ENCODE assay signal across 22 cellular contexts in the genomic region with DNA sequence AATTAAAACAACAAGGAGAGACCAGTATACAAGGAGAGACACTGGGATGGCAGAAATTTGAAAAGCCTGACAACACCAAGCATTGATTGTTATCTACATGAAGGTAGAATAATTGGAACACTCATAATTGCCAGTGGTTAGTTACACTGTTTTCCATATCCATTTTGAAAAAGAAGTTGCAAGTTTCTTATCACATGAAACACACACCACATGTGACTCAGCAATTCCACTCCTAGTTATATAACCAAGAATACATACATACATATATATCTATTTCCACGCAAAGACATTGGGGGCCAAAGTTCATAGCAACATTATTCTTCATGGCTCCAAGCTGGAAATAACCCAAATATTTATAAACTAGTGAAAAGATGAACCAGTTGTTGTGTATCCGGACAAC. TPM values are rescaled to one million over a fixed set of nuclear protein-coding genes. Genes with fewer than 3 reads are reported as not detected.
A peak's percentile ranks its signal among the peaks of the same experiment; 100 is the strongest.
DNase-seq lines count a peak whose midpoint lies in the region; ATAC-seq, FAIRE-seq and TF ChIP-seq lines count a peak whose summit lies in the region.
"Had no signal": no experiment of that assay in that cellular context is flagged by ENCODE, and none has a peak within 500 bp of the region (broad histone marks: within the 10 kb centered on the region; RNA-seq: fewer than 3 reads in every experiment).

No MANE protein-coding gene starts in this region.

- in situ Hi-C loops in K562 (cut with MboI): no loop called here

- no peaks in the 10 kb centered on the region for H3K9me1 ChIP-seq in K562 (ENCODE audit: control insufficient read depth, insufficient read depth, low read length)

- no TSS peak for BruUV-seq in K562 (replicated peaks; lab: Mats Ljungman, UMichigan)

- H3K79me2 ChIP-seq in K562 (ENCODE audit: control insufficient read depth, insufficient read depth, low read length): no peaks in the 10 kb centered on the region

- intact Hi-C loops in K562 (cut with micrococcal nuclease): no loop called here

- peak; percentile 84 for ATAC-seq in K562
- ATAC-seq: GM12878, GM23338, HCT116 had no signal

- H3K27me3 ChIP-seq in K562 (ENCODE audit: control insufficient read depth in 2 of 2, insufficient read depth in 2 of 2, low read length in 2 of 2) (no peaks in the 10 kb centered on the region), H7 (ENCODE audit: control insufficient read depth, insufficient read depth, low read length) (no peaks in the 10 kb centered on the region)
- H3K27me3 ChIP-seq: BE2C had no signal

- POLR2A ChIA-PET in HEK293 (lab: Yijun Ruan, JAX) (no interaction called here), K562 (lab: Yijun Ruan, JAX) (no interaction called here)

- TF ChIP-seq POLR2A in K562 (conservative IDR thresholded peaks at IDR 0.05): no peak

- H3K36me3 ChIP-seq in HEK293 (ENCODE audit: control insufficient read depth in 2 of 2, insufficient read depth in 1 of 2, low read length in 2 of 2): no peaks in the 10 kb centered on the region
- no peaks in the 10 kb centered on the region for H3K36me3 ChIP-seq in K562 (ENCODE audit: control insufficient read depth, insufficient read depth, low read length)
- no peaks in the 10 kb centered on the region for H3K36me3 ChIP-seq in H7 (replicated peaks; ENCODE audit: control insufficient read depth, insufficient read depth, low read length)
- H3K36me3 ChIP-seq: BE2C had no signal

- H3K9ac ChIP-seq in K562 (ENCODE audit: insufficient read depth in 1 of 2, low read depth in 2 of 2, low read length in 2 of 2): peak overlapping the region in 1 of 2 experiments; percentile 25; a peak in 1 of 4 replicates

- H2AFZ ChIP-seq in K562 (ENCODE audit: low read depth, low read length): peak overlapping the region; percentile 62; the same call in 1 of the 2 replicates
- H2AFZ ChIP-seq: GM23338 had no signal

- no peak overlapping the region for H3K4me3 ChIP-seq in HEK293 (ENCODE audit: low read depth, low read length)
- no peak overlapping the region for H3K4me3 ChIP-seq in K562
- H3K4me3 ChIP-seq in H7 (ENCODE audit: insufficient read depth, low read depth, low read length): no peak overlapping the region
- H3K4me3 ChIP-seq: GM12878, GM23338 had no signal

- no peaks in the 10 kb centered on the region for H3K9me3 ChIP-seq in HEK293 (ENCODE audit: control insufficient read depth, insufficient read depth, low read depth, low read length)
- H3K9me3 ChIP-seq in K562 (replicated peaks; ENCODE audit: control insufficient read depth, insufficient read depth, low read depth, low read length): no peaks in the 10 kb centered on the region
- H3K9me3 ChIP-seq: BE2C had no signal

- FAIRE-seq in K562 (lab: Jason Lieb, UNC): peak; percentile 81
- FAIRE-seq: GM12878, H54, HTR-8/SVneo had no signal

- WGBS in K562 (ENCODE audit: insufficient coverage, low coverage, missing lambda C conversion rate): 5% methylated on average over 2 of the region's 2 CpGs

- H3K4me1 ChIP-seq in HEK293 (ENCODE audit: control insufficient read depth, insufficient read depth, low read length) (no peaks in the 10 kb centered on the region), K562 (replicated peaks in 1 of 2; ENCODE audit: control insufficient read depth in 2 of 2, insufficient read depth in 2 of 2, low read length in 2 of 2) (peaks cover 0 to 7% of the 10 kb centered on the region in 2 experiments; a peak in 4 of 5 replicates)
- H3K4me1 ChIP-seq: BE2C had no signal

- CTCF ChIA-PET in HEK293 (lab: Yijun Ruan, JAX): no interaction called here
- CTCF ChIA-PET in K562 (lab: Yijun Ruan, JAX; ENCODE audit: low intra/inter-chr PET ratio): no interaction called here

- DNase-seq in HUDEP-2 (lab: John Stamatoyannopoulos, UW; ENCODE audit: unreplicated experiment in 76 of 76) (peak in 42 of 76 experiments; percentile 8 to 87 (median 56)), OCI-M1 (lab: John Stamatoyannopoulos, UW) (peak; percentile 80), K562 (ENCODE audit: extremely low read depth in 1 of 4, low spot score in 3 of 4) (peak; percentile 24 to 70 (median 38)), SW480 (ENCODE audit: low spot score) (no peak), superior temporal gyrus (ENCODE audit: extremely low spot score) (no peak), H7 (no peak)
- DNase-seq: ACHN; BE2C; C1 segment of cervical spinal cord; CD4-positive, CD25-positive, alpha-beta regulatory T cell; CD8-positive, alpha-beta memory T cell; COR-L47; DMS 273 treated with DMSO at 0.1 percent for 48 hours; DMS53; DND-41; EL had no signal

- TF ChIP-seq RAD21 in K562 (CRISPR knock-in tag; conservative IDR thresholded peaks at IDR 0.05 in 1 of 2, IDR thresholded peaks at IDR 0.05 in 1 of 2): no peak

- H3K4me2 ChIP-seq in K562 (ENCODE audit: insufficient read depth, low read length): peak overlapping the region; percentile 34
- H3K4me2 ChIP-seq: GM23338 had no signal

- no peaks in the 10 kb centered on the region for H4K20me1 ChIP-seq in K562 (replicated peaks; ENCODE audit: control insufficient read depth, insufficient read depth, low read length)

- TF ChIP-seq CTCF in HEK293 (tag by site-specific recombination; IDR thresholded peaks at IDR 0.05): no peak
- no peak for TF ChIP-seq CTCF in K562 (IDR thresholded peaks at IDR 0.05 in 2 of 3, conservative IDR thresholded peaks at IDR 0.05 in 1 of 3; ENCODE audit: insufficient read depth in 2 of 3, low read depth in 1 of 3, low read length in 3 of 3)

- H3K27ac ChIP-seq in HEK293 (ENCODE audit: extremely low read depth, low read depth, low read length) (no peak overlapping the region), K562 (ENCODE audit: extremely low read depth, low read depth, low read length) (peak overlapping the region; percentile 64; the same call in 2 of the 3 replicates)

- TF ChIP-seq EP300 in K562 (IDR thresholded peaks at IDR 0.05; ENCODE audit: low read length): peak; percentile 77

TF ChIP-seq in HEK293, 187 proteins besides CTCF, POLR2A, EP300 and RAD21:
- TF ChIP-seq MZF1 (tag by site-specific recombination; IDR thresholded peaks at IDR 0.05; ENCODE audit: borderline replicate concordance) (no peak), ZNF140 (tag by site-specific recombination; IDR thresholded peaks at IDR 0.05) (peak; percentile 25; the same call in 1 of the 2 replicates)
TF ChIP-seq in HEK293: peak in this region for 1.

TF ChIP-seq in K562, 482 proteins besides CTCF, POLR2A, EP300 and RAD21 (continues in another document):
- TF ChIP-seq NFE2L1 (tag; IDR thresholded peaks at IDR 0.05; ENCODE audit: borderline replicate concordance, low read depth) (peak; percentile 92), NCOR1 (IDR thresholded peaks at IDR 0.05) (peak; percentile 73), ZBTB11 (CRISPR knock-in tag; IDR thresholded peaks at IDR 0.05) (no peak)
- TF ChIP-seq, protein P1, sequence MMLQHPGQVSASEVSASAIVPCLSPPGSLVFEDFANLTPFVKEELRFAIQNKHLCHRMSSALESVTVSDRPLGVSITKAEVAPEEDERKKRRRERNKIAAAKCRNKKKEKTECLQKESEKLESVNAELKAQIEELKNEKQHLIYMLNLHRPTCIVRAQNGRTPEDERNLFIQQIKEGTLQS (IDR thresholded peaks at IDR 0.05): peak; percentile 38; the same call in 1 of the 2 replicates
- TF ChIP-seq, protein P1 (CRISPR knock-in tag; conservative IDR thresholded peaks at IDR 0.05): no peak

RNA-seq across cellular contexts. Expression of gene PABPC3, which starts 15.2 kb away (rescaled TPM):
- 0.46 TPM in 1 of 2 replicates, not detected in the other for total RNA-seq in K562 (2011; cell fraction: chromatin; rRNA removed; ENCODE audit: low replicate concordance)
- not detected in 2 replicates for total RNA-seq in K562 (2011; cell fraction: nucleolus; rRNA removed)
- total RNA-seq in K562 (2011; cell fraction: nucleoplasm; rRNA removed): 0.15 TPM in 1 of 2 replicates, not detected in the other
- total RNA-seq in K562 (2014; rRNA removed) (0.04 and 0.05 TPM in 2 replicates), K562 (2014; rRNA removed; fragmentation: Illumina TruSeq; extraction: Trizol) (0.25 and 0.26 TPM in 2 replicates), K562 (2015; rRNA removed; fragmentation: Illumina TruSeq; extraction: Trizol) (0.07 and 0.08 TPM in 2 replicates), K562 (2021) (0.18 and 0.29 TPM in 2 replicates)
- polyA plus RNA-seq in K562 (2011; rRNA removed) (0.41 and 0.49 TPM in 2 replicates), K562 (2014; fragmentation: Illumina TruSeq; extraction: Trizol) (0.64 and 0.80 TPM in 2 replicates), K562 (2014; fragmentation: Nextera tagmentation; extraction: Ambion mirVana) (under 1 TPM; 0.18 to 0.32 TPM), K562 (2014; rRNA removed) (0.12 and 0.20 TPM in 2 replicates)
- polyA plus RNA-seq in K562 (2011; cell fraction: cytosol; rRNA removed): 0.10 and 0.13 TPM in 2 replicates
- polyA plus RNA-seq in K562 (2011; cell fraction: nucleus; rRNA removed): 0.03 and 0.10 TPM in 2 replicates
- polyA plus RNA-seq in K562 (2012): 0.42 and 0.51 TPM in 2 replicates
- 0.49 and 0.63 TPM in 2 replicates for polyA minus RNA-seq in K562 (2011; rRNA and poly(A)+ RNA removed)
- not detected in 2 replicates for polyA minus RNA-seq in K562 (2011; cell fraction: cytosol; rRNA and poly(A)+ RNA removed)
- not detected in 2 replicates for polyA minus RNA-seq in K562 (2011; cell fraction: nucleus; rRNA and poly(A)+ RNA removed)
- total RNA-seq in H7 (2014; rRNA removed; shearing (Covaris generic)): 0.03 and 0.04 TPM in 2 replicates

Comparison
In these comparisons a context has a peak if more than half of its experiments do, and no peak if none do; other contexts are left out.
1. DNase-seq: peak in HUDEP-2 (42 of 76), OCI-M1 (single experiment) and K562 (4 of 4); none in SW480 (single experiment), superior temporal gyrus (single experiment) and H7 (single experiment).
2. Of the 44 proteins assayed by ChIP-seq in both K562 and HEK293: peak only in K562: ZEB2; only in HEK293: ZNF140; in both: none; in neither: 42.